8 cellular contexts compared by ENCODE assay signal in genomic region chr2:191376981-191377629, GRCh38.
DNase-seq lines count a peak whose midpoint lies in the region; ATAC-seq, FAIRE-seq and TF ChIP-seq lines count a peak whose summit lies in the region.

No MANE protein-coding gene starts in this region.

- H3K27me3 Mint-ChIP-seq in activated naive CD8-positive, alpha-beta T cell treated with anti-CD3 and anti-CD28 coated beads for 36 hours = no peaks in the 10 kb centered on the region

- in situ Hi-C loops in IMR-90 (cut with MboI; ENCODE audit: low sequenced_read_pairs) = no loop called here

- DNase-seq in BE2C = peak; percentile 68
- peak; percentile 93 for DNase-seq in IMR-90
- peak; percentile 28 for DNase-seq in activated naive CD8-positive, alpha-beta T cell treated with anti-CD3 and anti-CD28 coated beads for 36 hours
- peak; percentile 86 for DNase-seq in hepatocyte (ENCODE audit: low spot score)
- DNase-seq in smooth muscle cell (lab: John Stamatoyannopoulos, UW; ENCODE audit: unreplicated experiment) = peak; percentile 2
- DNase-seq in NCI-H82 (lab: John Stamatoyannopoulos, UW) = no peak
- no peak for DNase-seq in GM12892 (ENCODE audit: insufficient read length)

- H3K36me3 Mint-ChIP-seq in activated naive CD8-positive, alpha-beta T cell treated with anti-CD3 and anti-CD28 coated beads for 36 hours = peaks cover 10% of the 10 kb centered on the region

- no peak overlapping the region for H3K27ac Mint-ChIP-seq in activated naive CD8-positive, alpha-beta T cell treated with anti-CD3 and anti-CD28 coated beads for 36 hours

- H4K5ac ChIP-seq in IMR-90 (ENCODE audit: low read depth, low read length) = no peak overlapping the region

- H3K9ac ChIP-seq in IMR-90 (ENCODE audit: low read depth, low read length) (no peak overlapping the region), smooth muscle cell (ENCODE audit: low read depth) (peak overlapping the region; percentile 59)

- H2BK20ac ChIP-seq in IMR-90 (ENCODE audit: low read depth, low read length) = peak overlapping the region; percentile 81; the same call in 1 of the 2 replicates

- H3K56ac ChIP-seq in IMR-90 (ENCODE audit: extremely low read depth, insufficient read depth, low read length) = 0 out of 2 replicates have a peak overlapping the region, but pooled peaks have one; percentile 63

- peak overlapping the region; percentile 10 for H2AK9ac ChIP-seq in IMR-90 (replicated peaks; ENCODE audit: low read depth, low read length, poor library complexity)

- no peak overlapping the region for H3K27ac ChIP-seq in IMR-90 (ENCODE audit: insufficient read depth, low read length)
- H3K27ac ChIP-seq in hepatocyte = peak overlapping the region; percentile 74
- H3K27ac ChIP-seq in smooth muscle cell (ENCODE audit: low read depth) = peak overlapping the region; percentile 91

- dilution Hi-C loops in IMR-90 (cut with HindIII; ENCODE audit: low sequenced_read_pairs, unreplicated experiment) = no loop called here

- no peak overlapping the region for H3K18ac ChIP-seq in IMR-90 (ENCODE audit: low read depth, low read length)

- no peak for FAIRE-seq in GM12892 (lab: Jason Lieb, UNC)

- peaks cover 26 to 35% of the 10 kb centered on the region in 2 experiments for H3K79me1 ChIP-seq in IMR-90 (ENCODE audit: low read depth in 1 of 2, low read length in 2 of 2)

- H3K27me3 ChIP-seq in BE2C = no peaks in the 10 kb centered on the region
- H3K27me3 ChIP-seq in IMR-90 (ENCODE audit: control insufficient read depth, insufficient read depth, low read length) = no peaks in the 10 kb centered on the region
- H3K27me3 ChIP-seq in hepatocyte = no peaks in the 10 kb centered on the region
- H3K27me3 ChIP-seq in smooth muscle cell (ENCODE audit: low read depth) = no peaks in the 10 kb centered on the region

- peaks cover 19% of the 10 kb centered on the region for H3K4me1 Mint-ChIP-seq in activated naive CD8-positive, alpha-beta T cell treated with anti-CD3 and anti-CD28 coated beads for 36 hours

- no peak overlapping the region for H2AK5ac ChIP-seq in IMR-90 (ENCODE audit: low read depth, low read length)

- peak overlapping the region; percentile 73; the same call in 1 of the 2 replicates for H3K4ac ChIP-seq in IMR-90 (ENCODE audit: low read depth, low read length)

- H3K9me1 ChIP-seq in IMR-90 (ENCODE audit: insufficient read depth, low read length) = peaks cover 8% of the 10 kb centered on the region

- H3K4me1 ChIP-seq in BE2C (peaks cover 21% of the 10 kb centered on the region), IMR-90 (ENCODE audit: control insufficient read depth, insufficient read depth, low read length) (peaks cover 6% of the 10 kb centered on the region), hepatocyte (ENCODE audit: insufficient read depth) (peaks cover 16% of the 10 kb centered on the region), smooth muscle cell (ENCODE audit: low read depth) (peaks cover 17% of the 10 kb centered on the region)

- peak overlapping the region; percentile 81 for H2BK120ac ChIP-seq in IMR-90 (ENCODE audit: low read depth, low read length)

- peak overlapping the region; percentile 32; the same call in 1 of the 2 replicates for H3K4me2 ChIP-seq in IMR-90 (ENCODE audit: low read depth, low read length)
- H3K4me2 ChIP-seq in hepatocyte = no peak overlapping the region
- peak overlapping the region; percentile 67 for H3K4me2 ChIP-seq in smooth muscle cell

- TF ChIP-seq CTCF in BE2C (IDR thresholded peaks at IDR 0.05; ENCODE audit: low read depth, low read length) = no peak
- no peak for TF ChIP-seq CTCF in IMR-90 (conservative IDR thresholded peaks at IDR 0.05; ENCODE audit: low read depth, low read length)
- TF ChIP-seq CTCF in hepatocyte (IDR thresholded peaks at IDR 0.05; ENCODE audit: poor library complexity) = no peak
- no peak for TF ChIP-seq CTCF in smooth muscle cell (IDR thresholded peaks at IDR 0.05; ENCODE audit: borderline replicate concordance, insufficient read depth, poor library complexity, severe bottlenecking)

- H4K20me1 ChIP-seq in IMR-90 (ENCODE audit: insufficient read depth, low read length) (no peaks in the 10 kb centered on the region), hepatocyte (ENCODE audit: insufficient read depth, poor library complexity, severe bottlenecking) (no peaks in the 10 kb centered on the region), smooth muscle cell (ENCODE audit: low read depth) (no peaks in the 10 kb centered on the region)

- no peak overlapping the region for H3K23ac ChIP-seq in IMR-90 (ENCODE audit: low read depth, low read length)

- 0 out of 3 replicates have a peak overlapping the region, but pooled peaks have one; percentile 87 for H2BK15ac ChIP-seq in IMR-90 (ENCODE audit: low read depth, low read length)

- H3F3A ChIP-seq in smooth muscle cell (ENCODE audit: low read depth) = peaks cover 11% of the 10 kb centered on the region

- H2AFZ ChIP-seq in IMR-90 (replicated peaks; ENCODE audit: low read length, poor library complexity) (no peak overlapping the region), hepatocyte (no peak overlapping the region), smooth muscle cell (ENCODE audit: low read depth) (no peak overlapping the region)

- H2BK5ac ChIP-seq in IMR-90 (ENCODE audit: low read depth, low read length, poor library complexity, severe bottlenecking) = peak overlapping the region; percentile 84

- POLR2A ChIA-PET in IMR-90 (lab: Charles Lee; ENCODE audit: unreplicated experiment) = interaction anchor here (0.6 kb wide), 1 partner anchor 301 kb away, joined by 24 read pairs; no protein-coding TSS in a partner anchor

- H3K9me3 ChIP-seq in BE2C = no peaks in the 10 kb centered on the region; the same call in 1 of the 2 replicates
- no peaks in the 10 kb centered on the region for H3K9me3 ChIP-seq in IMR-90 (ENCODE audit: control insufficient read depth, insufficient read depth, low read length)
- H3K9me3 ChIP-seq in hepatocyte (ENCODE audit: low read depth) = no peaks in the 10 kb centered on the region
- H3K9me3 ChIP-seq in smooth muscle cell (replicated peaks; ENCODE audit: low read depth) = no peaks in the 10 kb centered on the region

- peaks cover 28% of the 10 kb centered on the region for H3K36me3 ChIP-seq in BE2C
- peaks cover 20% of the 10 kb centered on the region for H3K36me3 ChIP-seq in IMR-90 (ENCODE audit: control insufficient read depth, insufficient read depth, low read length)
- no peaks in the 10 kb centered on the region for H3K36me3 ChIP-seq in hepatocyte (replicated peaks; ENCODE audit: insufficient read depth, low read depth)
- peaks cover 3% of the 10 kb centered on the region for H3K36me3 ChIP-seq in smooth muscle cell (ENCODE audit: low read depth)

- WGBS in IMR-90 (ENCODE audit: extremely low coverage in 2 of 2, insufficient read length in 1 of 2), 2 experiments = 100% methylated on average over 1 of the region's 3 CpGs; no CpG with 5 or more reads in 1 of the 2 experiments
- WGBS in hepatocyte (ENCODE audit: low lambda C conversion rate, missing lambda C conversion rate) = 64% methylated on average over 3 of the region's 3 CpGs
- 51% methylated on average over 3 of the region's 3 CpGs for WGBS in smooth muscle cell (ENCODE audit: low lambda C conversion rate)

- H3K9me2 ChIP-seq in hepatocyte (replicated peaks; ENCODE audit: insufficient read depth) = no peaks in the 10 kb centered on the region

- intact Hi-C loops in IMR-90 (cut with micrococcal nuclease) = no loop called here

- H3K79me2 ChIP-seq in hepatocyte = no peaks in the 10 kb centered on the region
- H3K79me2 ChIP-seq in smooth muscle cell (ENCODE audit: low read depth) = no peaks in the 10 kb centered on the region

- TF ChIP-seq POLR2A in IMR-90 (IDR thresholded peaks at IDR 0.05; ENCODE audit: low read depth, low read length) (no peak), GM12892 (IDR thresholded peaks at IDR 0.05; ENCODE audit: low read depth, low read length) (no peak)

- no peaks in the 10 kb centered on the region for H3K9me3 Mint-ChIP-seq in activated naive CD8-positive, alpha-beta T cell treated with anti-CD3 and anti-CD28 coated beads for 36 hours

- H4K8ac ChIP-seq in IMR-90 (ENCODE audit: low read depth in 2 of 2, low read length in 2 of 2) = peak overlapping the region in 1 of 2 experiments; percentile 91; a peak in 3 of 4 replicates

- ATAC-seq in GM19455 (IDR thresholded peaks at IDR 0.05; ENCODE audit: unreplicated experiment) (peak; percentile 76), IMR-90 (ENCODE audit: low read depth) (peak; percentile 85)

- H3K4me3 Mint-ChIP-seq in activated naive CD8-positive, alpha-beta T cell treated with anti-CD3 and anti-CD28 coated beads for 36 hours = no peak overlapping the region

- peak overlapping the region; percentile 53; the same call in 1 of the 2 replicates for H4K91ac ChIP-seq in IMR-90 (ENCODE audit: insufficient read depth, low read depth, low read length)

- CTCF ChIA-PET in IMR-90 (lab: Yijun Ruan, JAX) = interaction anchor here (0.6 kb wide), 2 partner anchors 131 to 1017 kb away, joined by 3 read pairs; no protein-coding TSS in a partner anchor

- TF ChIP-seq RAD21 in IMR-90 (IDR thresholded peaks at IDR 0.05; ENCODE audit: low read length) = no peak

- BruUV-seq in IMR-90 (replicated peaks; lab: Mats Ljungman, UMichigan) = no TSS peak

- H3K4me3 ChIP-seq in BE2C (ENCODE audit: low read depth, low read length) = no peak overlapping the region
- H3K4me3 ChIP-seq in IMR-90 (ENCODE audit: insufficient read depth, low read depth, low read length) = no peak overlapping the region
- no peak overlapping the region for H3K4me3 ChIP-seq in hepatocyte
- no peak overlapping the region for H3K4me3 ChIP-seq in smooth muscle cell

- peak overlapping the region; percentile 79; the same call in 1 of the 2 replicates for H3K14ac ChIP-seq in IMR-90 (replicated peaks; ENCODE audit: low read depth, low read length)

TF ChIP-seq in IMR-90, 13 proteins besides CTCF, POLR2A, EP300 and RAD21 (continues in another document):
- TF ChIP-seq RCOR1 (IDR thresholded peaks at IDR 0.05; ENCODE audit: insufficient replicate concordance, low read length) (no peak), NFE2L2 (IDR thresholded peaks at IDR 0.05; ENCODE audit: low read depth, low read length) (no peak), MAFK (IDR thresholded peaks at IDR 0.05; ENCODE audit: low read depth, low read length) (peak; percentile 14; the same call in 1 of the 2 replicates), USF2 (IDR thresholded peaks at IDR 0.05; ENCODE audit: low read depth, low read length) (peak; percentile 88), CHD1 (IDR thresholded peaks at IDR 0.05; ENCODE audit: low read depth, low read length) (no peak)

Comparison
In these comparisons a context has a peak if more than half of its experiments do, and no peak if none do; other contexts are left out.
1. DNase-seq: peak in BE2C (single experiment), IMR-90 (single experiment), activated naive CD8-positive, alpha-beta T cell treated with anti-CD3 and anti-CD28 coated beads for 36 hours (single experiment), hepatocyte (single experiment) and smooth muscle cell (single experiment); none in NCI-H82 (single experiment) and GM12892 (single experiment).